Comparison of ENCODE assay signal across 1 cellular context in genomic region chr1:224880593-224881307, GRCh38.
TF ChIP-seq lines count a peak whose summit lies in the region.

No MANE protein-coding gene starts in this region.

TF ChIP-seq in GM12878, 131 proteins besides CTCF, POLR2A, EP300 and RAD21:
- TF ChIP-seq, protein P1, sequence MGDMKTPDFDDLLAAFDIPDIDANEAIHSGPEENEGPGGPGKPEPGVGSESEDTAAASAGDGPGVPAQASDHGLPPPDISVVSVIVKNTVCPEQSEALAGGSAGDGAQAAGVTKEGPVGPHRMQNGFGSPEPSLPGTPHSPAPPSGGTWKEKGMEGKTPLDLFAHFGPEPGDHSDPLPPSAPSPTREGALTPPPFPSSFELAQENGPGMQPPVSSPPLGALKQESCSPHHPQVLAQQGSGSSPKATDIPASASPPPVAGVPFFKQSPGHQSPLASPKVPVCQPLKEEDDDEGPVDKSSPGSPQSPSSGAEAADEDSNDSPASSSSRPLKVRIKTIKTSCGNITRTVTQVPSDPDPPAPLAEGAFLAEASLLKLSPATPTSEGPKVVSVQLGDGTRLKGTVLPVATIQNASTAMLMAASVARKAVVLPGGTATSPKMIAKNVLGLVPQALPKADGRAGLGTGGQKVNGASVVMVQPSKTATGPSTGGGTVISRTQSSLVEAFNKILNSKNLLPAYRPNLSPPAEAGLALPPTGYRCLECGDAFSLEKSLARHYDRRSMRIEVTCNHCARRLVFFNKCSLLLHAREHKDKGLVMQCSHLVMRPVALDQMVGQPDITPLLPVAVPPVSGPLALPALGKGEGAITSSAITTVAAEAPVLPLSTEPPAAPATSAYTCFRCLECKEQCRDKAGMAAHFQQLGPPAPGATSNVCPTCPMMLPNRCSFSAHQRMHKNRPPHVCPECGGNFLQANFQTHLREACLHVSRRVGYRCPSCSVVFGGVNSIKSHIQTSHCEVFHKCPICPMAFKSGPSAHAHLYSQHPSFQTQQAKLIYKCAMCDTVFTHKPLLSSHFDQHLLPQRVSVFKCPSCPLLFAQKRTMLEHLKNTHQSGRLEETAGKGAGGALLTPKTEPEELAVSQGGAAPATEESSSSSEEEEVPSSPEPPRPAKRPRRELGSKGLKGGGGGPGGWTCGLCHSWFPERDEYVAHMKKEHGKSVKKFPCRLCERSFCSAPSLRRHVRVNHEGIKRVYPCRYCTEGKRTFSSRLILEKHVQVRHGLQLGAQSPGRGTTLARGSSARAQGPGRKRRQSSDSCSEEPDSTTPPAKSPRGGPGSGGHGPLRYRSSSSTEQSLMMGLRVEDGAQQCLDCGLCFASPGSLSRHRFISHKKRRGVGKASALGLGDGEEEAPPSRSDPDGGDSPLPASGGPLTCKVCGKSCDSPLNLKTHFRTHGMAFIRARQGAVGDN (IDR thresholded peaks at IDR 0.05), result peak; percentile 46
- TF ChIP-seq POLR2AphosphoS5 (IDR thresholded peaks at IDR 0.05; ENCODE audit: low read length) (no peak), ZNF592 (IDR thresholded peaks at IDR 0.05) (peak; percentile 82)
